In genomic region chr20:57278457-57278856, GRCh38 we compare ENCODE assay signal across 22 cellular contexts. TPM values are rescaled to one million over a fixed set of nuclear protein-coding genes. Genes with fewer than 3 reads are reported as not detected.
DNase-seq lines count a peak whose midpoint lies in the region; ATAC-seq and TF ChIP-seq lines count a peak whose summit lies in the region.
"Had no signal": no experiment of that assay in that cellular context is flagged by ENCODE, and none has a peak within 500 bp of the region (broad histone marks: within the 10 kb centered on the region; RNA-seq: fewer than 3 reads in every experiment).

No MANE protein-coding gene starts in this region.

- H3K4me2 ChIP-seq in Karpas-422 (ENCODE audit: low read depth, low read length, poor library complexity, severe bottlenecking): no peak overlapping the region

- TF ChIP-seq POLR2A in adrenal gland (IDR thresholded peaks at IDR 0.05): no peak

- no peak overlapping the region for H3K4me3 ChIP-seq in HEK293 (ENCODE audit: low read depth, low read length)
- H3K4me3 ChIP-seq in Karpas-422 (ENCODE audit: low read length): no peak overlapping the region
- H3K4me3 ChIP-seq in mesodermal cell (ENCODE audit: extremely low read depth, insufficient read depth, low read length, poor library complexity, severe bottlenecking): no peak overlapping the region
- H3K4me3 ChIP-seq in adrenal gland: no peak overlapping the region
- H3K4me3 ChIP-seq: GM23248, HAP-1 had no signal

- no peak for TF ChIP-seq CTCF in HEK293 (tag by site-specific recombination; IDR thresholded peaks at IDR 0.05)
- no peak for TF ChIP-seq CTCF in adrenal gland (IDR thresholded peaks at IDR 0.05)

- H2AFZ ChIP-seq in Karpas-422 (ENCODE audit: low read length): peak overlapping the region; percentile 24; the same call in 1 of the 2 replicates
- H2AFZ ChIP-seq: GM23248 had no signal

- 83 to 89% methylated on average over 7 of the region's 9 CpGs for WGBS in mesodermal cell (ENCODE audit: insufficient coverage in 2 of 2), 2 experiments
- WGBS in adrenal gland, 4 donors: 53 to 64% (median 63%) methylated on average over 9 of the region's 9 CpGs

- no peak overlapping the region for H3K27ac Mint-ChIP-seq in activated CD8-positive, alpha-beta T cell treated with anti-CD3 and anti-CD28 coated beads, Interleukin-2, amount 10 ng/mL, durations not matched to agents 7 days and 5 days
- H3K27ac Mint-ChIP-seq: CD4-positive, CD25-positive, alpha-beta regulatory T cell; CD8-positive, alpha-beta memory T cell; HFFc6; IgD-negative memory B cell had no signal

- no peak overlapping the region for H3K9ac ChIP-seq in Karpas-422 (ENCODE audit: low read length)
- H3K9ac ChIP-seq: GM23248 had no signal

- POLR2A ChIA-PET in HEK293 (lab: Yijun Ruan, JAX): no interaction called here
- POLR2A ChIA-PET in activated CD8-positive, alpha-beta T cell treated with anti-CD3 and anti-CD28 coated beads, Interleukin-2, amount 10 ng/mL, durations not matched to agents 7 days and 5 days (lab: Charles Lee): no interaction called here

- H3K4me1 ChIP-seq in HEK293 (ENCODE audit: control insufficient read depth, insufficient read depth, low read length): no peaks in the 10 kb centered on the region
- peaks cover 34% of the 10 kb centered on the region for H3K4me1 ChIP-seq in Karpas-422 (ENCODE audit: low read length)
- H3K4me1 ChIP-seq in mesodermal cell (ENCODE audit: control insufficient read depth, insufficient read depth, low read length, poor library complexity, severe bottlenecking): peaks cover 10% of the 10 kb centered on the region
- no peaks in the 10 kb centered on the region for H3K4me1 ChIP-seq in adrenal gland (replicated peaks in 1 of 2)
- H3K4me1 ChIP-seq: BE2C, HAP-1 had no signal

- no peaks in the 10 kb centered on the region for H3K4me1 Mint-ChIP-seq in activated CD8-positive, alpha-beta T cell treated with anti-CD3 and anti-CD28 coated beads, Interleukin-2, amount 10 ng/mL, durations not matched to agents 7 days and 5 days (ENCODE audit: low read depth)
- H3K4me1 Mint-ChIP-seq: CD4-positive, CD25-positive, alpha-beta regulatory T cell; CD8-positive, alpha-beta memory T cell had no signal

- no peaks in the 10 kb centered on the region for H3K27me3 ChIP-seq in Karpas-422 (ENCODE audit: low read length)
- no peaks in the 10 kb centered on the region for H3K27me3 ChIP-seq in adrenal gland

- no peaks in the 10 kb centered on the region for H3K36me3 Mint-ChIP-seq in activated CD8-positive, alpha-beta T cell treated with anti-CD3 and anti-CD28 coated beads, Interleukin-2, amount 10 ng/mL, durations not matched to agents 7 days and 5 days (ENCODE audit: low read depth)
- H3K36me3 Mint-ChIP-seq: CD4-positive, CD25-positive, alpha-beta regulatory T cell; CD8-positive, alpha-beta memory T cell had no signal

- DNase-seq in Karpas-422 (no peak), GM19238 (ENCODE audit: insufficient read length, low spot score) (no peak), EL (no peak), adrenal gland (no peak)
- no peak for DNase-seq in activated CD8-positive, alpha-beta T cell treated with anti-CD3 and anti-CD28 coated beads, Interleukin-2, amount 10 ng/mL, durations not matched to agents 7 days and 5 days
- DNase-seq: ACHN; BE2C; C1 segment of cervical spinal cord; CD4-positive, CD25-positive, alpha-beta regulatory T cell; CD8-positive, alpha-beta memory T cell; COR-L47; GF-D8; GM23248; HFFc6; KBM-7 had no signal

- no peaks in the 10 kb centered on the region for H4K20me1 ChIP-seq in Karpas-422 (ENCODE audit: insufficient read depth, low read depth, low read length)

- CTCF ChIA-PET in HEK293 (lab: Yijun Ruan, JAX): interaction anchor here (1.3 kb wide), 1 partner anchor 187 kb away, joined by 4 read pairs; no protein-coding TSS in a partner anchor
- CTCF ChIA-PET in activated CD8-positive, alpha-beta T cell treated with anti-CD3 and anti-CD28 coated beads, Interleukin-2, amount 10 ng/mL, durations not matched to agents 7 days and 5 days (lab: Charles Lee): no interaction called here

- H3K27ac ChIP-seq in HEK293 (ENCODE audit: extremely low read depth, low read depth, low read length) (no peak overlapping the region), Karpas-422 (ENCODE audit: low read length) (no peak overlapping the region), mesodermal cell (ENCODE audit: low read depth, low read length, severe bottlenecking) (peak overlapping the region; percentile 18), adrenal gland (no peak overlapping the region)
- H3K27ac ChIP-seq: GM23248 had no signal

- H3K9me3 Mint-ChIP-seq in activated CD8-positive, alpha-beta T cell treated with anti-CD3 and anti-CD28 coated beads, Interleukin-2, amount 10 ng/mL, durations not matched to agents 7 days and 5 days (ENCODE audit: insufficient read depth): no peaks in the 10 kb centered on the region
- H3K9me3 Mint-ChIP-seq: CD4-positive, CD25-positive, alpha-beta regulatory T cell; CD8-positive, alpha-beta memory T cell; HFFc6 had no signal

- ATAC-seq in activated CD8-positive, alpha-beta T cell treated with anti-CD3 and anti-CD28 coated beads, Interleukin-2, amount 10 ng/mL, durations not matched to agents 7 days and 5 days: no peak
- ATAC-seq: HepG2 had no signal

- no peaks in the 10 kb centered on the region for H3K79me2 ChIP-seq in Karpas-422 (ENCODE audit: low read length)

- no peaks in the 10 kb centered on the region for H3K9me3 ChIP-seq in HEK293 (ENCODE audit: control insufficient read depth, insufficient read depth, low read depth, low read length)
- H3K9me3 ChIP-seq in Karpas-422 (ENCODE audit: low read length): no peaks in the 10 kb centered on the region
- no peaks in the 10 kb centered on the region for H3K9me3 ChIP-seq in mesodermal cell (ENCODE audit: control insufficient read depth, low read length)
- H3K9me3 ChIP-seq in adrenal gland (replicated peaks in 1 of 3): no peaks in the 10 kb centered on the region
- H3K9me3 ChIP-seq: BE2C, HAP-1 had no signal

- H3K36me3 ChIP-seq in HEK293 (ENCODE audit: control insufficient read depth in 2 of 2, insufficient read depth in 1 of 2, low read length in 2 of 2) (no peaks in the 10 kb centered on the region), Karpas-422 (ENCODE audit: insufficient read depth, low read length) (no peaks in the 10 kb centered on the region), mesodermal cell (ENCODE audit: control insufficient read depth, insufficient read depth, low read length) (no peaks in the 10 kb centered on the region), adrenal gland (replicated peaks in 1 of 2) (no peaks in the 10 kb centered on the region)
- H3K36me3 ChIP-seq: BE2C, HAP-1 had no signal

- H3K4me3 Mint-ChIP-seq in activated CD8-positive, alpha-beta T cell treated with anti-CD3 and anti-CD28 coated beads, Interleukin-2, amount 10 ng/mL, durations not matched to agents 7 days and 5 days: no peak overlapping the region
- H3K4me3 Mint-ChIP-seq: CD4-positive, CD25-positive, alpha-beta regulatory T cell; CD8-positive, alpha-beta memory T cell; HFFc6; IgD-negative memory B cell had no signal

- no peaks in the 10 kb centered on the region for H3K9me2 ChIP-seq in Karpas-422 (replicated peaks; ENCODE audit: insufficient read depth, low read length)

- peaks cover 25% of the 10 kb centered on the region for H3K27me3 Mint-ChIP-seq in activated CD8-positive, alpha-beta T cell treated with anti-CD3 and anti-CD28 coated beads, Interleukin-2, amount 10 ng/mL, durations not matched to agents 7 days and 5 days (ENCODE audit: low read depth)

- intact Hi-C loops in adrenal gland (cut with DNase I): no loop called here

TF ChIP-seq in HEK293, 187 proteins besides CTCF, POLR2A, EP300 and RAD21 (continues in another document):
- no peak for TF ChIP-seq ZNF175 (tag by site-specific recombination; IDR thresholded peaks at IDR 0.05)
- TF ChIP-seq PRDM1 (tag by site-specific recombination; IDR thresholded peaks at IDR 0.05): 0 out of 2 replicates have a peak, but pooled peaks have one; percentile 5

RNA-seq across cellular contexts. Expression of gene BMP7, which starts 12.0 kb away (rescaled TPM):
- total RNA-seq in Karpas-422 (2014; rRNA removed; shearing (Covaris generic); ENCODE audit: low replicate concordance): not detected in 2 replicates
- polyA plus RNA-seq in mesodermal cell (2013, experiment 1 of 2): 4.6 TPM
- polyA plus RNA-seq in mesodermal cell (2013, experiment 2 of 2): 3.0 TPM
- total RNA-seq in activated CD8-positive, alpha-beta T cell treated with anti-CD3 and anti-CD28 coated beads, Interleukin-2, amount 10 ng/mL, durations not matched to agents 7 days and 5 days: not detected
- total RNA-seq in adrenal gland: 1 to 10 TPM in 3 of 8 donors, under 1 TPM in 2, not detected in 3; 0.74 to 6.7 (median 3.2) TPM
- polyA plus RNA-seq in adrenal gland: 1 to 10 TPM; 1.2 to 6.2 (median 2.2) TPM
- total RNA-seq: CD4-positive, CD25-positive, alpha-beta regulatory T cell; CD8-positive, alpha-beta memory T cell; GM23248; HepG2; HFFc6 had no signal
- polyA plus RNA-seq: CD4-positive, CD25-positive, alpha-beta regulatory T cell; CD8-positive, alpha-beta memory T cell; GM23248; HepG2; IgD-negative memory B cell had no signal

RNA-seq across cellular contexts. Expression of gene SPO11, which starts 51.1 kb away (rescaled TPM):
- not detected in 2 replicates for total RNA-seq in Karpas-422 (2014; rRNA removed; shearing (Covaris generic); ENCODE audit: low replicate concordance)
- not detected for polyA plus RNA-seq in mesodermal cell (2013, experiment 1 of 2)
- not detected for polyA plus RNA-seq in mesodermal cell (2013, experiment 2 of 2)
- not detected for total RNA-seq in activated CD8-positive, alpha-beta T cell treated with anti-CD3 and anti-CD28 coated beads, Interleukin-2, amount 10 ng/mL, durations not matched to agents 7 days and 5 days
- total RNA-seq in adrenal gland: not detected
- polyA plus RNA-seq in adrenal gland: not detected
- total RNA-seq: CD4-positive, CD25-positive, alpha-beta regulatory T cell; CD8-positive, alpha-beta memory T cell; Daoy; GM23248; H4; HepG2; HFFc6 had no signal
- polyA plus RNA-seq: CD4-positive, CD25-positive, alpha-beta regulatory T cell; CD8-positive, alpha-beta memory T cell; GM23248; HepG2; IgD-negative memory B cell had no signal
